Comparison of ENCODE assay signal across 1 cellular context in genomic region chr2:96117701-96118588, GRCh38.
TF ChIP-seq lines count a peak whose summit lies in the region.

No MANE protein-coding gene starts in this region.

TF ChIP-seq in GM23338, 12 proteins besides CTCF, POLR2A, EP300 and RAD21:
- TF ChIP-seq ZNF462 (CRISPR knock-in tag; IDR thresholded peaks at IDR 0.05) (no peak), ZNF114 (CRISPR knock-in tag; IDR thresholded peaks at IDR 0.05) (no peak), REST (IDR thresholded peaks at IDR 0.05; ENCODE audit: unreplicated experiment) (no peak), EZH2 (IDR thresholded peaks at IDR 0.05; ENCODE audit: low read depth, unreplicated experiment) (no peak), ETS1 (IDR thresholded peaks at IDR 0.05) (no peak), STAT1 (IDR thresholded peaks at IDR 0.05; ENCODE audit: unreplicated experiment) (no peak)
